Comparison of ENCODE assay signal across 26 cellular contexts in genomic region chr10:8556321-8556720, GRCh38.
DNase-seq lines count a peak whose midpoint lies in the region; ATAC-seq, FAIRE-seq and TF ChIP-seq lines count a peak whose summit lies in the region.
"Had no signal": no experiment of that assay in that cellular context is flagged by ENCODE, and none has a peak within 500 bp of the region (broad histone marks: within the 10 kb centered on the region; RNA-seq: fewer than 3 reads in every experiment).

No MANE protein-coding gene starts in this region.

- no peak overlapping the region for H3K27ac Mint-ChIP-seq in naive thymus-derived CD4-positive, alpha-beta T cell
- H3K27ac Mint-ChIP-seq: CD14-positive monocyte; CD4-positive, alpha-beta T cell; CD8-positive, alpha-beta memory T cell had no signal

- ATAC-seq in foreskin keratinocyte (peak; percentile 89), HG03457 (IDR thresholded peaks at IDR 0.05; ENCODE audit: unreplicated experiment) (no peak), HG03439 (IDR thresholded peaks at IDR 0.05; ENCODE audit: unreplicated experiment) (no peak)
- ATAC-seq in naive thymus-derived CD4-positive, alpha-beta T cell, result no peak
- ATAC-seq: A549, GM12878 had no signal

- H3K36me3 ChIP-seq in bronchial epithelial cell (ENCODE audit: control insufficient read depth, insufficient read depth, low read length), result no peaks in the 10 kb centered on the region
- no peaks in the 10 kb centered on the region for H3K36me3 ChIP-seq in naive thymus-derived CD4-positive, alpha-beta T cell (ENCODE audit: control insufficient read depth in 2 of 3, insufficient read depth in 3 of 3, low read length in 3 of 3)
- H3K36me3 ChIP-seq: BE2C; BLaER1 treated with 17β-estradiol and CSF1 and Interleukin-3, amounts not matched to agents 10 nM and 100 nM had no signal

- H3K36me3 Mint-ChIP-seq in naive thymus-derived CD4-positive, alpha-beta T cell, result no peaks in the 10 kb centered on the region
- H3K36me3 Mint-ChIP-seq: CD14-positive monocyte; CD8-positive, alpha-beta memory T cell had no signal

- H3K27me3 ChIP-seq in bronchial epithelial cell (ENCODE audit: control insufficient read depth, insufficient read depth, low read length) (no peaks in the 10 kb centered on the region), foreskin keratinocyte (no peaks in the 10 kb centered on the region)
- no peaks in the 10 kb centered on the region for H3K27me3 ChIP-seq in naive thymus-derived CD4-positive, alpha-beta T cell (ENCODE audit: control insufficient read depth in 2 of 2, insufficient read depth in 2 of 2, low read length in 2 of 2)
- H3K27me3 ChIP-seq: BE2C; BLaER1 treated with 17β-estradiol and CSF1 and Interleukin-3, amounts not matched to agents 10 nM and 100 nM had no signal

- FAIRE-seq in bronchial epithelial cell (lab: Jason Lieb, UNC), result no peak
- FAIRE-seq: A549, D721Med, GM12878, GM19239, H1 had no signal

- no peaks in the 10 kb centered on the region for H3K9me3 ChIP-seq in naive thymus-derived CD4-positive, alpha-beta T cell (ENCODE audit: control insufficient read depth in 2 of 3, low read length in 3 of 3)
- H3K9me3 ChIP-seq: BE2C; BLaER1 treated with 17β-estradiol and CSF1 and Interleukin-3, amounts not matched to agents 10 nM and 100 nM had no signal

- no peak overlapping the region for H3K4me3 Mint-ChIP-seq in naive thymus-derived CD4-positive, alpha-beta T cell
- H3K4me3 Mint-ChIP-seq: CD14-positive monocyte; CD4-positive, alpha-beta T cell; CD8-positive, alpha-beta memory T cell had no signal

- TF ChIP-seq CTCF in RWPE1 (conservative IDR thresholded peaks at IDR 0.05; ENCODE audit: low read depth), result no peak
- no peak for TF ChIP-seq CTCF in bronchial epithelial cell (IDR thresholded peaks at IDR 0.05; ENCODE audit: insufficient read depth, low read length, severe bottlenecking)
- TF ChIP-seq CTCF in foreskin keratinocyte (conservative IDR thresholded peaks at IDR 0.05), result no peak

- peaks cover 0 to 21% (median 12%) of the 10 kb centered on the region in 5 donors for H3K27me3 Mint-ChIP-seq in naive thymus-derived CD4-positive, alpha-beta T cell

- POLR2A ChIA-PET in RWPE1 (lab: Yijun Ruan, JAX; ENCODE audit: low non-redundant PET), result no interaction called here
- POLR2A ChIA-PET in naive thymus-derived CD4-positive, alpha-beta T cell (lab: Charles Lee), result no interaction called here

- CTCF ChIA-PET in RWPE1 (lab: Yijun Ruan, JAX), result no interaction called here
- CTCF ChIA-PET in naive thymus-derived CD4-positive, alpha-beta T cell (lab: Charles Lee), result interaction anchor here (0.9 kb wide), 1 partner anchor 652 kb away, joined by 3 read pairs; no protein-coding TSS in a partner anchor

- peaks cover 13% of the 10 kb centered on the region for H3K4me1 ChIP-seq in foreskin keratinocyte
- H3K4me1 ChIP-seq in naive thymus-derived CD4-positive, alpha-beta T cell (ENCODE audit: control insufficient read depth in 2 of 2, insufficient read depth in 2 of 2, low read length in 2 of 2), result no peaks in the 10 kb centered on the region
- H3K4me1 ChIP-seq: A549; BE2C; BLaER1 treated with 17β-estradiol and CSF1 and Interleukin-3, amounts not matched to agents 10 nM and 100 nM had no signal

- H3K4me1 Mint-ChIP-seq in naive thymus-derived CD4-positive, alpha-beta T cell, result no peaks in the 10 kb centered on the region
- H3K4me1 Mint-ChIP-seq: CD14-positive monocyte; CD8-positive, alpha-beta memory T cell had no signal

- DNase-seq in RWPE1 (ENCODE audit: low spot score) (peak; percentile 45), bronchial epithelial cell (ENCODE audit: low read depth) (peak; percentile 77), foreskin keratinocyte (peak; percentile 72 to 88)
- no peak for DNase-seq in naive thymus-derived CD4-positive, alpha-beta T cell
- DNase-seq: 8988T; ACHN; AML-193; CD4-positive, alpha-beta T cell; CD8-positive, alpha-beta memory T cell; DMS 273 treated with DMSO at 0.1 percent for 48 hours; DMS79; EL; GDM1; GM23248; H7; HCEC 1CT had no signal

- peaks cover 0 to 5% (median 0%) of the 10 kb centered on the region in 11 donors for H3K9me3 Mint-ChIP-seq in naive thymus-derived CD4-positive, alpha-beta T cell
- H3K9me3 Mint-ChIP-seq: CD4-positive, alpha-beta T cell; CD8-positive, alpha-beta memory T cell had no signal

- H3K27ac ChIP-seq in RWPE1 (no peak overlapping the region), foreskin keratinocyte (peak overlapping the region; percentile 54)
- no peak overlapping the region for H3K27ac ChIP-seq in naive thymus-derived CD4-positive, alpha-beta T cell (ENCODE audit: low read depth, low read length)
- H3K27ac ChIP-seq: A549; BLaER1 treated with 17β-estradiol and CSF1 and Interleukin-3, amounts not matched to agents 10 nM and 100 nM; GM23248 had no signal

- intact Hi-C loops in naive thymus-derived CD4-positive, alpha-beta T cell (cut with micrococcal nuclease), result no loop called here

- no peak overlapping the region for H3K4me3 ChIP-seq in bronchial epithelial cell (ENCODE audit: low read depth, low read length)
- no peak overlapping the region for H3K4me3 ChIP-seq in naive thymus-derived CD4-positive, alpha-beta T cell (ENCODE audit: low read length)
- H3K4me3 ChIP-seq: A549; BLaER1 treated with 17β-estradiol and CSF1 and Interleukin-3, amounts not matched to agents 10 nM and 100 nM; GM12878; GM23248 had no signal

Comparison
In these comparisons a context has a peak if more than half of its experiments do, and no peak if none do; other contexts are left out.
1. DNase-seq: peak in RWPE1 (single experiment), bronchial epithelial cell (single experiment) and foreskin keratinocyte (2 of 2); none in naive thymus-derived CD4-positive, alpha-beta T cell (0 of 9).